In genomic region chr9:6838158-6838557, GRCh38 we compare ENCODE assay signal across 27 cellular contexts.
"Had no signal": no experiment of that assay in that cellular context is flagged by ENCODE, and none has a peak within 500 bp of the region (broad histone marks: within the 10 kb centered on the region; RNA-seq: fewer than 3 reads in every experiment).

No MANE protein-coding gene starts in this region.

- H3K27ac ChIP-seq: breast epithelium, KMS-11 had no signal

- H3K4me3 Mint-ChIP-seq: activated CD8-positive, alpha-beta memory T cell treated with anti-CD3 and anti-CD28 coated beads, Interleukin-2, amount 10 ng/mL, durations not matched to agents 7 days and 5 days; activated naive CD8-positive, alpha-beta T cell treated with anti-CD3 and anti-CD28 coated beads, Interleukin-2, amount 50 U/mL, for 24 hours; activated T-cell treated with anti-CD3 and anti-CD28 coated beads, Interleukin-2, amount 50 U/mL, for 24 hours; activated T-helper 1 cell treated with anti-CD3 and anti-CD28 coated beads, Interleukin-12 subunit alpha, Interleukin-12 subunit beta, Interleukin-2, Interleukin-4 antibody, amounts not matched to agents 30 ng/mL and 10 ng/mL and 1 ng/mL, durations not matched to agents 14 hours and 24 hours and 36 hours; central memory CD8-positive, alpha-beta T cell; T-helper 1 cell treated with Interleukin-12 subunit alpha and Interleukin-12 subunit beta and Interleukin-4 antibody, amounts not matched to agents 30 μg/mL and 1 μg/mL, for 36 hours had no signal

- H3K4me3 ChIP-seq: breast epithelium had no signal

- DNase-seq: activated CD4-positive, alpha-beta T cell treated with anti-CD3 and anti-CD28 coated beads for 48 hours; activated CD4-positive, alpha-beta T cell treated with anti-CD3 and anti-CD28 coated beads, Interleukin-2, amount 50 U/mL, for 48 hours; activated CD4-positive, CD25-positive, alpha-beta regulatory T cell treated with anti-CD3 and anti-CD28 coated beads, Interleukin-2, amount 50 U/mL, for 72 hours; activated CD8-positive, alpha-beta memory T cell treated with anti-CD3 and anti-CD28 coated beads, Interleukin-2, amount 10 ng/mL, durations not matched to agents 7 days and 5 days; activated effector memory CD4-positive, alpha-beta T cell treated with anti-CD3 and anti-CD28 coated beads, Interleukin-2, amount 50 U/mL, for 16 hours; activated naive CD4-positive, alpha-beta T cell treated with Interleukin-2 at 50 U/mL for 16 hours; activated naive CD8-positive, alpha-beta T cell treated with anti-CD3 and anti-CD28 coated beads, Interleukin-2, amount 50 U/mL, for 24 hours; activated T-cell treated with anti-CD3 and anti-CD28 coated beads, Interleukin-2, amount 50 U/mL, for 24 hours; amygdala; NCI-H1092; NCI-H1417; NCI-H1930; NCI-H2171; NCI-H226; NCI-H510A treated with DMSO at 0.1 percent for 48 hours; NCI-H69; NK-92 treated with Interleukin-12 subunit alpha and Interleukin-12 subunit beta, amount 100 ng/mL, for 24 hours; OCI-M1; RPMI8226 had no signal

- H3K4me1 ChIP-seq: breast epithelium had no signal

- ATAC-seq: activated CD8-positive, alpha-beta memory T cell treated with anti-CD3 and anti-CD28 coated beads, Interleukin-2, amount 10 ng/mL, durations not matched to agents 7 days and 5 days; activated naive CD4-positive, alpha-beta T cell treated with anti-CD3 and anti-CD28 coated beads, Interleukin-2, amount 50 U/mL, for 72 hours; activated naive CD8-positive, alpha-beta T cell treated with anti-CD3 and anti-CD28 coated beads, Interleukin-2, amount 50 U/mL, for 24 hours; Panc1; Right ventricle myocardium inferior had no signal

- H3K27ac Mint-ChIP-seq: activated CD8-positive, alpha-beta memory T cell treated with anti-CD3 and anti-CD28 coated beads, Interleukin-2, amount 10 ng/mL, durations not matched to agents 7 days and 5 days; activated naive CD4-positive, alpha-beta T cell treated with anti-CD3 and anti-CD28 coated beads, Interleukin-2, amount 50 U/mL, for 72 hours; activated naive CD8-positive, alpha-beta T cell treated with anti-CD3 and anti-CD28 coated beads, Interleukin-2, amount 50 U/mL, for 24 hours; activated T-cell treated with anti-CD3 and anti-CD28 coated beads, Interleukin-2, amount 50 U/mL, for 24 hours; activated T-helper 1 cell treated with anti-CD3 and anti-CD28 coated beads, Interleukin-12 subunit alpha, Interleukin-12 subunit beta, Interleukin-2, Interleukin-4 antibody, amounts not matched to agents 30 ng/mL and 10 ng/mL and 1 ng/mL, durations not matched to agents 14 hours and 24 hours and 36 hours; T-helper 1 cell treated with Interleukin-12 subunit alpha and Interleukin-12 subunit beta and Interleukin-4 antibody, amounts not matched to agents 30 μg/mL and 1 μg/mL, for 36 hours had no signal

- H3K9me3 ChIP-seq: breast epithelium had no signal

- H3K9me3 Mint-ChIP-seq: activated naive CD8-positive, alpha-beta T cell treated with anti-CD3 and anti-CD28 coated beads, Interleukin-2, amount 50 U/mL, for 24 hours; central memory CD8-positive, alpha-beta T cell had no signal

- H3K27me3 ChIP-seq: breast epithelium had no signal

- H3K27me3 Mint-ChIP-seq: activated CD8-positive, alpha-beta memory T cell treated with anti-CD3 and anti-CD28 coated beads, Interleukin-2, amount 10 ng/mL, durations not matched to agents 7 days and 5 days; activated naive CD8-positive, alpha-beta T cell treated with anti-CD3 and anti-CD28 coated beads, Interleukin-2, amount 50 U/mL, for 24 hours; activated T-cell treated with anti-CD3 and anti-CD28 coated beads, Interleukin-2, amount 50 U/mL, for 24 hours; central memory CD8-positive, alpha-beta T cell had no signal
